In the genomic region with DNA sequence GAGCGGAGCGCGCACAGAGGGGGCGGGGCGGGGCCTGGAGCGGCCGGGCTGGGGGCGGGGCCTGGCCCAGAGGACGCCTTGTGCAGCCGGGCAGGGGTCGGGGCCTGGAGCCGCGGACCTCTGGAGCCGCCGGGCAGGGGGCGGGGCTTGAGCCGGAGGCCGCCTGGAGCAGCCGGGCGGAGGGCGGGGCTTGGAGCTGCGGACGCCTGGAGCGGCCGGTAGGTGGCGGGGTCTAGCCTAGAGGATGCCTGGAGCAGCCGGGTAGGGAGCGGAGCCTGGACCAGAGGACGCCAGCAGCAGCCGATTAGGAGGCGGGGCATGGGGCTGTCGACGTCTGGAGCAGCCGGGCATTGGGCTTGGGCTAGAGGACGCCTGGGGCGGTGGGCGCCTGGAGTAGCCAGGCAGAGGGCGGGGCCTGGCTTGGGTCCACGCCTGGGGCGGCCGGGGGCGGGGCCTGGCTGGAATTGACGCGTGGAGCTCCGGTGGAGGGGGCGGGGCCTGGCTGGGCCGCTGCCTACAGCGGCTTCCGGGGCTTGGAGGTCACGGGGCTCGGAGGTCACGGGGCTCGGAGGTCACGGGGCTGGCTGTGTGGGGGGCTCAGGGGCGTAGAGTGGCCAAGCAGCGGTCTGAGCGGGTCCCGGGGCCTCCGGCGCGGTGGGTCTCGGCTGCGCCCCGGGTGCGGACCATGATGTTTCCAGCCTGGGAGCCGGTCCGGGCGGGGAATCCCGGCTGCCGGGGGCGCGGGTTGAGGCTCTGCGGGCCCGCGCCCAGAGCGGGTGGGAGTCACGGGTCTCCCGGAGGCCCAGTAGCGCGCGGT, we compare ENCODE assay signal across 1 cellular context.
A peak's percentile ranks its signal among the peaks of the same experiment; 100 is the strongest.
TF ChIP-seq lines count a peak whose summit lies in the region.

Gene ANKRD10, minus strand, starts transcription at position 13 of the 817 bp plus-strand sequence. CDS start 135 bp downstream, outside the sequence.

TF ChIP-seq in IMR-90, 13 proteins besides CTCF, POLR2A, EP300 and RAD21 (continued from another document):
- TF ChIP-seq CEBPB (IDR thresholded peaks at IDR 0.05; ENCODE audit: low read depth, low read length): no peak
- peak; percentile 82; the same call in 1 of the 2 replicates for TF ChIP-seq MAZ (IDR thresholded peaks at IDR 0.05; ENCODE audit: borderline replicate concordance, low read depth, low read length)
